In genomic region chr9:5428794-5429528, GRCh38 we compare ENCODE assay signal across 21 cellular contexts. TPM values are rescaled to one million over a fixed set of nuclear protein-coding genes. Genes with fewer than 3 reads are reported as not detected.
DNase-seq lines count a peak whose midpoint lies in the region; ATAC-seq lines count a peak whose summit lies in the region.
"Had no signal": no experiment of that assay in that cellular context is flagged by ENCODE, and none has a peak within 500 bp of the region (broad histone marks: within the 10 kb centered on the region; RNA-seq: fewer than 3 reads in every experiment).

No MANE protein-coding gene starts in this region.

- H3K27ac ChIP-seq in GM23248 (no peak overlapping the region), angular gyrus (ENCODE audit: low read depth, low read length) (peak overlapping the region; percentile 86), layer of hippocampus (ENCODE audit: low read depth, low read length) (peak overlapping the region; percentile 88)
- H3K27ac ChIP-seq: ascending aorta, left ventricle myocardium inferior, SJSA1, VCaP had no signal

- H3K9me3 ChIP-seq in GM23248 (ENCODE audit: low read depth): no peaks in the 10 kb centered on the region
- H3K9me3 ChIP-seq: ascending aorta, left ventricle myocardium inferior, SJSA1 had no signal

- in situ Hi-C loops in GM23248 (cut with MboI): no loop called here

- no peaks in the 10 kb centered on the region for H4K20me1 ChIP-seq in GM23248 (ENCODE audit: insufficient read depth)

- no peak overlapping the region for H3K9ac ChIP-seq in GM23248

- H3K4me1 ChIP-seq in GM23248 (ENCODE audit: insufficient read depth): no peaks in the 10 kb centered on the region
- H3K4me1 ChIP-seq: ascending aorta, left ventricle myocardium inferior had no signal

- no peak for ATAC-seq in HG02852 (IDR thresholded peaks at IDR 0.05; ENCODE audit: unreplicated experiment)
- ATAC-seq: effector memory CD8-positive, alpha-beta T cell; K562; stimulated activated memory B cell treated with anti-CD40 and anti-IgM and Interleukin-4, amounts not matched to agents 10 μg/mL and 1 μg/mL and 100 μg/mL, for 72 hours had no signal

- no peak overlapping the region for H3K4me3 ChIP-seq in GM23248
- H3K4me3 ChIP-seq: ascending aorta, K562, left ventricle myocardium inferior, SJSA1 had no signal

- H3K79me2 ChIP-seq in GM23248 (ENCODE audit: insufficient read depth): no peaks in the 10 kb centered on the region

- H3K36me3 ChIP-seq in GM23248 (ENCODE audit: low read depth): 0 out of 2 replicates have a peak, but pooled peaks cover 3% of the 10 kb centered on the region
- H3K36me3 ChIP-seq: ascending aorta had no signal

- H3K9me2 ChIP-seq in GM23248 (ENCODE audit: insufficient read depth): no peaks in the 10 kb centered on the region

- 77 to 88% methylated on average over 2 of the region's 2 CpGs for WGBS in GM23248 (ENCODE audit: low coverage in 1 of 2, low lambda C conversion rate in 2 of 2, missing lambda C conversion rate in 2 of 2), 2 experiments

- no peak overlapping the region for H2AFZ ChIP-seq in GM23248

- no peaks in the 10 kb centered on the region for H3F3A ChIP-seq in GM23248 (ENCODE audit: insufficient read depth)

- H3K4me2 ChIP-seq in GM23248 (ENCODE audit: unreplicated experiment): no peak overlapping the region

- DNase-seq in Daoy (ENCODE audit: low read depth) (peak; percentile 42), GM23248 (peak; percentile 14), GF-D8 (lab: John Stamatoyannopoulos, UW) (no peak), NCI-H1417 treated with DMSO at 0.1 percent for 48 hours (lab: John Stamatoyannopoulos, UW) (no peak)
- DNase-seq: activated CD4-positive, alpha-beta T cell treated with anti-CD3 and anti-CD28 coated beads, Interleukin-2, amount 50 U/mL, for 1 hour; activated CD8-positive, alpha-beta memory T cell treated with anti-CD3 and anti-CD28 coated beads, Interleukin-2, amount 50 U/mL, for 48 hours; activated naive CD4-positive, alpha-beta T cell treated with Interleukin-2 at 50 U/mL for 16 hours; effector memory CD8-positive, alpha-beta T cell; left ventricle myocardium inferior; NCI-H1694 treated with DMSO at 0.1 percent for 48 hours; NCI-H2227 treated with DMSO at 0.1 percent for 48 hours; NCI-H82 had no signal

- H3K27me3 ChIP-seq in GM23248 (replicated peaks; ENCODE audit: insufficient read depth) (no peaks in the 10 kb centered on the region), layer of hippocampus (ENCODE audit: control insufficient read depth, insufficient read depth, low read length) (no peaks in the 10 kb centered on the region)
- H3K27me3 ChIP-seq: ascending aorta, SJSA1 had no signal

RNA-seq across cellular contexts. Expression of gene PLGRKT, which starts 8.8 kb away (rescaled TPM):
- 59.3 and 73.3 TPM in 2 replicates for total RNA-seq in Daoy (2014; rRNA removed; shearing (Covaris generic))
- total RNA-seq in GM23248 (2014; rRNA removed; shearing (Covaris generic)): 12.9 and 28.3 TPM in 2 replicates
- 35.5 and 40.3 TPM in 2 replicates for polyA plus RNA-seq in GM23248 (2016; fragmentation: Nextera tagmentation; extraction: Ambion mirVana)
- total RNA-seq: ascending aorta had no signal

RNA-seq across cellular contexts. Expression of gene CD274, which starts 21.4 kb away (rescaled TPM):
- 17.0 and 21.1 TPM in 2 replicates for total RNA-seq in Daoy (2014; rRNA removed; shearing (Covaris generic))
- 4.2 and 4.3 TPM in 2 replicates for total RNA-seq in GM23248 (2014; rRNA removed; shearing (Covaris generic))
- polyA plus RNA-seq in GM23248 (2016; fragmentation: Nextera tagmentation; extraction: Ambion mirVana): 3.6 and 5.2 TPM in 2 replicates
- total RNA-seq: neural crest cell had no signal

Comparison
In these comparisons a context has a peak if more than half of its experiments do, and no peak if none do; other contexts are left out.
1. DNase-seq: peak in Daoy (single experiment) and GM23248 (single experiment); none in GF-D8 (single experiment) and NCI-H1417 treated with DMSO at 0.1 percent for 48 hours (single experiment).